In genomic region chr14:94132285-94132887, GRCh38 we compare ENCODE assay signal across 1 cellular context.
TF ChIP-seq lines count a peak whose summit lies in the region.

No MANE protein-coding gene starts in this region.

TF ChIP-seq in HCT116, 20 proteins besides CTCF, POLR2A, EP300 and RAD21 (continued from another document):
- TF ChIP-seq REST (IDR thresholded peaks at IDR 0.05; ENCODE audit: low read depth) (no peak), EZH2phosphoT487 (IDR thresholded peaks at IDR 0.05; ENCODE audit: borderline replicate concordance) (no peak), SRF (IDR thresholded peaks at IDR 0.05; ENCODE audit: low read depth) (no peak)
